Comparison of ENCODE assay signal across 1 cellular context in genomic region chr3:153161714-153162512, GRCh38.
TF ChIP-seq lines count a peak whose summit lies in the region.

TSS of gene RAP2B (plus strand) at chr3:153162226. CDS start at chr3:153162694, 468 bp downstream.

TF ChIP-seq in K562, 482 proteins besides CTCF, POLR2A, EP300 and RAD21 (continued from another document and continues in another):
- TF ChIP-seq CLOCK (CRISPR knock-in tag; IDR thresholded peaks at IDR 0.05; ENCODE audit: borderline replicate concordance) (no peak), SMAD4 (CRISPR knock-in tag; conservative IDR thresholded peaks at IDR 0.05) (peak; percentile 89), SP1 (CRISPR knock-in tag; IDR thresholded peaks at IDR 0.05) (peak; percentile 86), STAT6 (CRISPR knock-in tag; IDR thresholded peaks at IDR 0.05) (no peak), HIVEP1 (CRISPR knock-in tag; IDR thresholded peaks at IDR 0.05) (no peak), ZNF707 (CRISPR knock-in tag; conservative IDR thresholded peaks at IDR 0.05) (no peak), RREB1 (CRISPR knock-in tag; IDR thresholded peaks at IDR 0.05) (no peak), KHSRP (IDR thresholded peaks at IDR 0.05) (no peak), LEF1 (IDR thresholded peaks at IDR 0.05) (no peak), TFAM (CRISPR knock-in tag; conservative IDR thresholded peaks at IDR 0.05) (no peak), SMARCB1 (IDR thresholded peaks at IDR 0.05; ENCODE audit: insufficient read length, low read depth) (no peak), SMARCA4 (IDR thresholded peaks at IDR 0.05) (no peak), WHSC1 (IDR thresholded peaks at IDR 0.05; ENCODE audit: low read length) (no peak), FUS (optimal IDR thresholded peaks at IDR 0.05; ENCODE audit: low read depth, low read length) (peak; percentile 90), PKNOX1 (IDR thresholded peaks at IDR 0.05) (no peak), CTBP1 (IDR thresholded peaks at IDR 0.05; ENCODE audit: borderline replicate concordance) (peak; percentile 75), ZNF696 (CRISPR knock-in tag; conservative IDR thresholded peaks at IDR 0.05) (no peak), ZBTB7A (IDR thresholded peaks at IDR 0.05; ENCODE audit: borderline replicate concordance, control insufficient read depth, low read depth, low read length) (peak; percentile 74; the same call in 1 of the 2 replicates), ZC3H4 (CRISPR knock-in tag; IDR thresholded peaks at IDR 0.05; ENCODE audit: borderline replicate concordance) (no peak), ZNF121 (CRISPR knock-in tag; conservative IDR thresholded peaks at IDR 0.05) (no peak), ZNF507 (tag; conservative IDR thresholded peaks at IDR 0.05) (no peak), ZBTB11 (CRISPR knock-in tag; IDR thresholded peaks at IDR 0.05) (peak in 2 of 3 experiments; percentile 56 to 73; a peak in 3 of 6 replicates), DIDO1 (tag; IDR thresholded peaks at IDR 0.05; ENCODE audit: low read depth) (peak; percentile 17; the same call in 1 of the 2 replicates), ZC3H8 (IDR thresholded peaks at IDR 0.05) (no peak)
- TF ChIP-seq, protein P1, sequence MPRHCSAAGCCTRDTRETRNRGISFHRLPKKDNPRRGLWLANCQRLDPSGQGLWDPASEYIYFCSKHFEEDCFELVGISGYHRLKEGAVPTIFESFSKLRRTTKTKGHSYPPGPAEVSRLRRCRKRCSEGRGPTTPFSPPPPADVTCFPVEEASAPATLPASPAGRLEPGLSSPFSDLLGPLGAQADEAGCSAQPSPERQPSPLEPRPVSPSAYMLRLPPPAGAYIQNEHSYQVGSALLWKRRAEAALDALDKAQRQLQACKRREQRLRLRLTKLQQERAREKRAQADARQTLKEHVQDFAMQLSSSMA (CRISPR knock-in tag; IDR thresholded peaks at IDR 0.05): no peak
- TF ChIP-seq, protein P2, sequence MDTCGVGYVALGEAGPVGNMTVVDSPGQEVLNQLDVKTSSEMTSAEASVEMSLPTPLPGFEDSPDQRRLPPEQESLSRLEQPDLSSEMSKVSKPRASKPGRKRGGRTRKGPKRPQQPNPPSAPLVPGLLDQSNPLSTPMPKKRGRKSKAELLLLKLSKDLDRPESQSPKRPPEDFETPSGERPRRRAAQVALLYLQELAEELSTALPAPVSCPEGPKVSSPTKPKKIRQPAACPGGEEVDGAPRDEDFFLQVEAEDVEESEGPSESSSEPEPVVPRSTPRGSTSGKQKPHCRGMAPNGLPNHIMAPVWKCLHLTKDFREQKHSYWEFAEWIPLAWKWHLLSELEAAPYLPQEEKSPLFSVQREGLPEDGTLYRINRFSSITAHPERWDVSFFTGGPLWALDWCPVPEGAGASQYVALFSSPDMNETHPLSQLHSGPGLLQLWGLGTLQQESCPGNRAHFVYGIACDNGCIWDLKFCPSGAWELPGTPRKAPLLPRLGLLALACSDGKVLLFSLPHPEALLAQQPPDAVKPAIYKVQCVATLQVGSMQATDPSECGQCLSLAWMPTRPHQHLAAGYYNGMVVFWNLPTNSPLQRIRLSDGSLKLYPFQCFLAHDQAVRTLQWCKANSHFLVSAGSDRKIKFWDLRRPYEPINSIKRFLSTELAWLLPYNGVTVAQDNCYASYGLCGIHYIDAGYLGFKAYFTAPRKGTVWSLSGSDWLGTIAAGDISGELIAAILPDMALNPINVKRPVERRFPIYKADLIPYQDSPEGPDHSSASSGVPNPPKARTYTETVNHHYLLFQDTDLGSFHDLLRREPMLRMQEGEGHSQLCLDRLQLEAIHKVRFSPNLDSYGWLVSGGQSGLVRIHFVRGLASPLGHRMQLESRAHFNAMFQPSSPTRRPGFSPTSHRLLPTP (IDR thresholded peaks at IDR 0.05; ENCODE audit: borderline replicate concordance, extremely low read depth, insufficient read length): no peak
- TF ChIP-seq, protein P3, sequence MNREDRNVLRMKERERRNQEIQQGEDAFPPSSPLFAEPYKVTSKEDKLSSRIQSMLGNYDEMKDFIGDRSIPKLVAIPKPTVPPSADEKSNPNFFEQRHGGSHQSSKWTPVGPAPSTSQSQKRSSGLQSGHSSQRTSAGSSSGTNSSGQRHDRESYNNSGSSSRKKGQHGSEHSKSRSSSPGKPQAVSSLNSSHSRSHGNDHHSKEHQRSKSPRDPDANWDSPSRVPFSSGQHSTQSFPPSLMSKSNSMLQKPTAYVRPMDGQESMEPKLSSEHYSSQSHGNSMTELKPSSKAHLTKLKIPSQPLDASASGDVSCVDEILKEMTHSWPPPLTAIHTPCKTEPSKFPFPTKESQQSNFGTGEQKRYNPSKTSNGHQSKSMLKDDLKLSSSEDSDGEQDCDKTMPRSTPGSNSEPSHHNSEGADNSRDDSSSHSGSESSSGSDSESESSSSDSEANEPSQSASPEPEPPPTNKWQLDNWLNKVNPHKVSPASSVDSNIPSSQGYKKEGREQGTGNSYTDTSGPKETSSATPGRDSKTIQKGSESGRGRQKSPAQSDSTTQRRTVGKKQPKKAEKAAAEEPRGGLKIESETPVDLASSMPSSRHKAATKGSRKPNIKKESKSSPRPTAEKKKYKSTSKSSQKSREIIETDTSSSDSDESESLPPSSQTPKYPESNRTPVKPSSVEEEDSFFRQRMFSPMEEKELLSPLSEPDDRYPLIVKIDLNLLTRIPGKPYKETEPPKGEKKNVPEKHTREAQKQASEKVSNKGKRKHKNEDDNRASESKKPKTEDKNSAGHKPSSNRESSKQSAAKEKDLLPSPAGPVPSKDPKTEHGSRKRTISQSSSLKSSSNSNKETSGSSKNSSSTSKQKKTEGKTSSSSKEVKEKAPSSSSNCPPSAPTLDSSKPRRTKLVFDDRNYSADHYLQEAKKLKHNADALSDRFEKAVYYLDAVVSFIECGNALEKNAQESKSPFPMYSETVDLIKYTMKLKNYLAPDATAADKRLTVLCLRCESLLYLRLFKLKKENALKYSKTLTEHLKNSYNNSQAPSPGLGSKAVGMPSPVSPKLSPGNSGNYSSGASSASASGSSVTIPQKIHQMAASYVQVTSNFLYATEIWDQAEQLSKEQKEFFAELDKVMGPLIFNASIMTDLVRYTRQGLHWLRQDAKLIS (CRISPR knock-in tag; IDR thresholded peaks at IDR 0.05): 0 out of 2 replicates have a peak, but pooled peaks have one; percentile 1
- TF ChIP-seq, protein P4, sequence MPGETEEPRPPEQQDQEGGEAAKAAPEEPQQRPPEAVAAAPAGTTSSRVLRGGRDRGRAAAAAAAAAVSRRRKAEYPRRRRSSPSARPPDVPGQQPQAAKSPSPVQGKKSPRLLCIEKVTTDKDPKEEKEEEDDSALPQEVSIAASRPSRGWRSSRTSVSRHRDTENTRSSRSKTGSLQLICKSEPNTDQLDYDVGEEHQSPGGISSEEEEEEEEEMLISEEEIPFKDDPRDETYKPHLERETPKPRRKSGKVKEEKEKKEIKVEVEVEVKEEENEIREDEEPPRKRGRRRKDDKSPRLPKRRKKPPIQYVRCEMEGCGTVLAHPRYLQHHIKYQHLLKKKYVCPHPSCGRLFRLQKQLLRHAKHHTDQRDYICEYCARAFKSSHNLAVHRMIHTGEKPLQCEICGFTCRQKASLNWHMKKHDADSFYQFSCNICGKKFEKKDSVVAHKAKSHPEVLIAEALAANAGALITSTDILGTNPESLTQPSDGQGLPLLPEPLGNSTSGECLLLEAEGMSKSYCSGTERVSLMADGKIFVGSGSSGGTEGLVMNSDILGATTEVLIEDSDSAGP (CRISPR knock-in tag; IDR thresholded peaks at IDR 0.05): no peak
